In the genomic region with DNA sequence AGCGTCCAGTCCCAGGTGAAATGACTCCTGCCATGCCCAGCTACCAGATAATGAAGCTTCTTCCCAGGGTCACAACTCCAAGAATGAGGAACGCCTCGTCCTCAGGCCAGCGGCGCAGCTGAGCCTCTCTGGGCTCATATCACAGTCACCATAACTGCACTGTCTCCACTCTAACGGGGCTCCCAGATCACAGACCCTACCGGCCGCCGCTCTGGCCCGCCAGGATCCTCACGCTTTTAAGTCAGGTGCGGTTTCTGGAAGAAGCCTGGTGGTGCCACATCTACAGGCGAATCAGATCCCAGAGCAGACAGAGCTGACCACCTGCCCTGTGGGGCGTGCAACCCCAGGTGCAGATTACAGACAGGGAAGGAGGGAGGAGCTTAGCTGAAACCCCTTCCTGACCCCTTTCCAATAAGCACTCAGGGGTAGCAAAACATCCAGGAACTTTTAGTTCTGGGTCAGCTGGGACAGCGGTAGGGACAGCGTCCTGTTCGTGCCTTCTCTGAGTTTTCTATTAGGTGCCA, we compare ENCODE assay signal across 19 cellular contexts. TPM values are rescaled to one million over a fixed set of nuclear protein-coding genes. Genes with fewer than 3 reads are reported as not detected.
DNase-seq lines count a peak whose midpoint lies in the region; ATAC-seq and TF ChIP-seq lines count a peak whose summit lies in the region.
"Had no signal": no experiment of that assay in that cellular context is flagged by ENCODE, and none has a peak within 500 bp of the region (broad histone marks: within the 10 kb centered on the region; RNA-seq: fewer than 3 reads in every experiment).

No MANE protein-coding gene starts in this region.

- no peak overlapping the region for H2BK15ac ChIP-seq in mesenchymal stem cell (ENCODE audit: low read depth, poor library complexity, severe bottlenecking)

- intact Hi-C loops in posterior vena cava (cut with DNase I): loop anchor here in 1 of 2 donors (5.0 kb wide), 1 partner anchor 461 kb away; no protein-coding TSS in a partner anchor
- intact Hi-C loops in PC-3 (cut with micrococcal nuclease): loop anchor here (5.0 kb wide), 1 partner anchor 54 kb away; no protein-coding TSS in a partner anchor

- peaks cover 24% of the 10 kb centered on the region for H3K4me1 Mint-ChIP-seq in T-helper 17 cell

- peak overlapping the region; percentile 42 for H3K4me3 ChIP-seq in DOHH2 (ENCODE audit: low read length)
- no peak overlapping the region for H3K4me3 ChIP-seq in mesenchymal stem cell (ENCODE audit: insufficient read depth in 1 of 2, low read depth in 1 of 2, low read length in 2 of 2)
- H3K4me3 ChIP-seq in PC-3 (ENCODE audit: low read length): no peak overlapping the region
- H3K4me3 ChIP-seq: GM12878 had no signal

- H3K27me3 Mint-ChIP-seq in T-helper 17 cell: no peaks in the 10 kb centered on the region

- H3K36me3 ChIP-seq in DOHH2 (ENCODE audit: control insufficient read depth, low read length) (no peaks in the 10 kb centered on the region), mesenchymal stem cell (ENCODE audit: control insufficient read depth in 1 of 2, insufficient read depth in 2 of 2, low read depth in 1 of 2, low read length in 2 of 2) (no peaks in the 10 kb centered on the region), PC-3 (ENCODE audit: low read depth, low read length) (no peaks in the 10 kb centered on the region)

- WGBS in mesenchymal stem cell: 88% methylated on average over 17 of the region's 17 CpGs

- H3K4me2 ChIP-seq in DOHH2 (ENCODE audit: low read length) (peak overlapping the region; percentile 52), mesenchymal stem cell (ENCODE audit: low read length, poor library complexity, severe bottlenecking) (no peak overlapping the region), PC-3 (ENCODE audit: low read length) (no peak overlapping the region)
- H3K4me2 ChIP-seq: SK-N-SH had no signal

- H2AFZ ChIP-seq in mesenchymal stem cell (ENCODE audit: low read depth, low read length): no peak overlapping the region
- no peak overlapping the region for H2AFZ ChIP-seq in PC-3 (ENCODE audit: low read length)

- no peaks in the 10 kb centered on the region for H3K79me1 ChIP-seq in mesenchymal stem cell (replicated peaks; ENCODE audit: low read length, poor library complexity, severe bottlenecking)

- no peak for ATAC-seq in T-helper 17 cell
- no peak for ATAC-seq in PC-3
- no peak for ATAC-seq in HG02623 (IDR thresholded peaks at IDR 0.05; ENCODE audit: unreplicated experiment)
- ATAC-seq: GM12878, Right ventricle myocardium inferior had no signal

- H3K23ac ChIP-seq in mesenchymal stem cell (ENCODE audit: low read length in 2 of 2): no peak overlapping the region

- no TSS peak for BruUV-seq in PC-3 (replicated peaks; lab: Mats Ljungman, UMichigan)

- H3F3A ChIP-seq in DOHH2 (ENCODE audit: control insufficient read depth, insufficient read depth): peaks cover 24% of the 10 kb centered on the region
- no peaks in the 10 kb centered on the region for H3F3A ChIP-seq in PC-3 (ENCODE audit: low read length, unreplicated experiment)

- peak overlapping the region; percentile 43 for H2BK120ac ChIP-seq in mesenchymal stem cell (ENCODE audit: low read depth, low read length)

- DNase-seq in T-helper 17 cell: no peak
- no peak for DNase-seq in mesenchymal stem cell
- DNase-seq in posterior vena cava (ENCODE audit: low spot score): peak; percentile 60
- DNase-seq in stimulated activated naive CD4-positive, alpha-beta T cell treated with Interleukin-2 at 50 U/mL for 16 hours (lab: John Stamatoyannopoulos, UW): no peak
- DNase-seq in PC-3: no peak
- DNase-seq in HCEC 1CT: no peak
- DNase-seq: COR-L47, DMS53, HFFc6, KBM-7, NCI-H1092, NCI-H345, NCI-H526 treated with DMSO at 0.1 percent for 48 hours, SK-N-SH had no signal

- H2AK5ac ChIP-seq in mesenchymal stem cell (ENCODE audit: low read length, severe bottlenecking): no peak overlapping the region

- H3K9me2 ChIP-seq in DOHH2 (replicated peaks; ENCODE audit: control insufficient read depth, low read length) (no peaks in the 10 kb centered on the region), PC-3 (replicated peaks; ENCODE audit: low read length) (no peaks in the 10 kb centered on the region)
- H3K9me2 ChIP-seq: SK-N-SH had no signal

- no peak overlapping the region for H3K9ac ChIP-seq in mesenchymal stem cell (ENCODE audit: low read length)
- no peak overlapping the region for H3K9ac ChIP-seq in PC-3 (ENCODE audit: low read length)
- H3K9ac ChIP-seq: SK-N-SH had no signal

- CTCF ChIA-PET in PC-3 (lab: Charles Lee): no interaction called here

- no peak overlapping the region for H2BK12ac ChIP-seq in mesenchymal stem cell (ENCODE audit: low read length in 2 of 2)

- H3K4ac ChIP-seq in mesenchymal stem cell (ENCODE audit: low read depth in 1 of 2, low read length in 2 of 2): no peak overlapping the region

- peak overlapping the region; percentile 63 for H3K27ac Mint-ChIP-seq in T-helper 17 cell
- H3K27ac Mint-ChIP-seq: HFFc6 had no signal

- no peaks in the 10 kb centered on the region for H3K9me3 ChIP-seq in DOHH2 (ENCODE audit: control insufficient read depth, insufficient read depth, low read length)
- no peaks in the 10 kb centered on the region for H3K9me3 ChIP-seq in T-helper 17 cell (ENCODE audit: control insufficient read depth, low read length, poor library complexity, severe bottlenecking)
- H3K9me3 ChIP-seq in mesenchymal stem cell (ENCODE audit: control insufficient read depth, low read length): no peaks in the 10 kb centered on the region
- H3K9me3 ChIP-seq in PC-3 (ENCODE audit: low read length): no peaks in the 10 kb centered on the region
- H3K9me3 ChIP-seq: SK-N-SH had no signal

- H3K36me3 Mint-ChIP-seq in T-helper 17 cell (ENCODE audit: low read depth): peaks cover 9% of the 10 kb centered on the region

- H3K18ac ChIP-seq in mesenchymal stem cell (ENCODE audit: low read depth in 1 of 2, low read length in 2 of 2): peak overlapping the region in 1 of 2 experiments; percentile 33

- no peak overlapping the region for H2BK5ac ChIP-seq in mesenchymal stem cell (ENCODE audit: low read depth, low read length, poor library complexity, severe bottlenecking)

- no peak overlapping the region for H3K14ac ChIP-seq in mesenchymal stem cell (ENCODE audit: low read length in 2 of 2)

- peaks cover 92% of the 10 kb centered on the region for H3K4me1 ChIP-seq in DOHH2 (ENCODE audit: control insufficient read depth, low read length)
- peaks cover 14% of the 10 kb centered on the region for H3K4me1 ChIP-seq in mesenchymal stem cell (ENCODE audit: control insufficient read depth, insufficient read depth, low read depth, low read length)
- H3K4me1 ChIP-seq in PC-3 (ENCODE audit: insufficient read depth, low read length): peaks cover 16% of the 10 kb centered on the region; the same call in 1 of the 2 replicates

- H3K27ac ChIP-seq in DOHH2 (ENCODE audit: low read depth, low read length) (peak overlapping the region; percentile 51), mesenchymal stem cell (ENCODE audit: low read length, poor library complexity, severe bottlenecking) (no peak overlapping the region), PC-3 (ENCODE audit: low read length) (no peak overlapping the region)

- H3K27me3 ChIP-seq in DOHH2 (ENCODE audit: control insufficient read depth, low read length) (no peaks in the 10 kb centered on the region), mesenchymal stem cell (ENCODE audit: control insufficient read depth in 1 of 2, insufficient read depth in 1 of 2, low read length in 2 of 2) (peaks cover 13 to 61% of the 10 kb centered on the region in 2 experiments), PC-3 (ENCODE audit: low read length) (no peaks in the 10 kb centered on the region)

- H4K8ac ChIP-seq in mesenchymal stem cell (ENCODE audit: low read length): no peak overlapping the region

- H3K79me2 ChIP-seq in DOHH2 (ENCODE audit: control insufficient read depth, low read length): no peaks in the 10 kb centered on the region
- no peaks in the 10 kb centered on the region for H3K79me2 ChIP-seq in PC-3 (ENCODE audit: low read length)

- no peak for TF ChIP-seq CTCF in DOHH2 (IDR thresholded peaks at IDR 0.05; ENCODE audit: low read depth, low read length, poor library complexity, severe bottlenecking)
- TF ChIP-seq CTCF in PC-3 (conservative IDR thresholded peaks at IDR 0.05; ENCODE audit: low read depth, low read length): no peak

- H4K20me1 ChIP-seq in DOHH2 (ENCODE audit: control insufficient read depth, insufficient read depth, low read depth, low read length): no peaks in the 10 kb centered on the region
- H4K20me1 ChIP-seq in PC-3 (ENCODE audit: low read length): no peaks in the 10 kb centered on the region

- POLR2A ChIA-PET in PC-3 (lab: Charles Lee; ENCODE audit: unreplicated experiment): no interaction called here

- no peak overlapping the region for H3K4me3 Mint-ChIP-seq in T-helper 17 cell
- H3K4me3 Mint-ChIP-seq: HFFc6 had no signal

- no peak overlapping the region for H4K91ac ChIP-seq in mesenchymal stem cell (ENCODE audit: low read length)

RNA-seq across cellular contexts. Expression of a gene that starts 3.7 kb away (rescaled TPM):
- 1 to 10 TPM; 1.3 to 2.3 TPM for total RNA-seq in T-helper 17 cell
- polyA plus RNA-seq in mesenchymal stem cell (2013, experiment 1 of 2): 40.4 TPM
- 43.3 TPM for polyA plus RNA-seq in mesenchymal stem cell (2013, experiment 2 of 2)
- 100 to 1,000 TPM; 124 to 132 TPM for total RNA-seq in posterior vena cava
- total RNA-seq in PC-3 (2014; rRNA removed): 0.86 and 3.1 TPM in 2 replicates
- total RNA-seq: G401 had no signal
- polyA plus RNA-seq: SK-N-SH had no signal

Comparison
In these comparisons a context has a peak if more than half of its experiments do, and no peak if none do; other contexts are left out.
1. RNA of a gene that starts 3.7 kb away (total RNA-seq): 124 to 132 TPM in posterior vena cava; 0.86 to 3.1 TPM in PC-3 and 1.3 to 2.3 TPM in T-helper 17 cell; every median in the first group is over 10 times any median in the second.